Comparison of ENCODE assay signal across 13 cellular contexts in the genomic region with DNA sequence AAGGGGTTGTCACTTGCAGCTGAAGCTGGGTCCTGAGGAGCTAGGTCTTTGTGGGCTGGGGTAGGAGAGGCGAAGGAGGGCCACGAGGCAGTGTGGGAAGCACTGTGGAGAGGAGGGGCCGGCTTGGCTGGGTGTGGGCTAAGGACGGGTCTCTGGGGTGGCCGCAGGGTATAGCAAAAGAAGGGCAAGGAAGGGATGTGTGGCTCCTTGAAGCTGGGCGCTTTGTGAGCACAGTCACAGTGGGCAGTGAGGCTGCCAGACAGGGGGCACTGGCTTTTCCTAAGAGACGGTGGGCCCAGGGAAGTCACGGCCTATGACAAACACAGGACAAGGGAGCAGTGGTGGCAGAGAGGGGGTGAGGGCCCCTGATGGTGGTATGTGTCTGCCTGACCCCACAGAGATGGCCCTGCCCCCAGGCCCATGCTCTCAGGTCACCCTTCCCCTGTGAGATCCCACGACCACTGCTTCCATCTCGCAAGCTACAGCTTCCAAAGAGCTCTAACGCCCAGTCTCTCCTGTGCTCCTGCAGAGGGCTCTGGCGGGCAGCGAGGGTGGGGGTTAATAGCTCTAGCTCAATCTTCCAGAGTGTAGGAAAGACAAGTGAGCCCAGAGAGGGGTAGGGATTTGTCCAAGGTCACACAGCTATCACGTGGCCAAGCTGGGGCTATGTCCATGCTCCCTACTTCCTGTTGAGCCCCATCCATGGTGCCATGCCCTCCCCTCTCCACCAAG. TPM values are rescaled to one million over a fixed set of nuclear protein-coding genes. Genes with fewer than 3 reads are reported as not detected.
DNase-seq lines count a peak whose midpoint lies in the region; ATAC-seq and TF ChIP-seq lines count a peak whose summit lies in the region.
"Had no signal": no experiment of that assay in that cellular context is flagged by ENCODE, and none has a peak within 500 bp of the region (broad histone marks: within the 10 kb centered on the region; RNA-seq: fewer than 3 reads in every experiment).

No MANE protein-coding gene starts in this region.

- no peaks in the 10 kb centered on the region for H4K20me1 ChIP-seq in SK-N-SH (ENCODE audit: insufficient read depth)
- H4K20me1 ChIP-seq in neural progenitor cell (ENCODE audit: low read depth) = no peaks in the 10 kb centered on the region

- no peak for ATAC-seq in SK-N-SH treated with all-trans-retinoic acid at 6 μM for 48 hours
- no peak for ATAC-seq in GM19328 (IDR thresholded peaks at IDR 0.05; ENCODE audit: unreplicated experiment)

- H3K4me3 ChIP-seq in SK-N-SH (ENCODE audit: low read depth in 2 of 2, low read length in 1 of 2) = no peak overlapping the region
- H3K4me3 ChIP-seq in esophagus muscularis mucosa = no peak overlapping the region
- no peak overlapping the region for H3K4me3 ChIP-seq in neural progenitor cell
- no peak overlapping the region for H3K4me3 ChIP-seq in tibial nerve

- TF ChIP-seq EP300 in SK-N-SH (IDR thresholded peaks at IDR 0.05; ENCODE audit: borderline replicate concordance in 1 of 2, low read depth in 1 of 2, low read length in 1 of 2) (no peak), esophagus muscularis mucosa (IDR thresholded peaks at IDR 0.05) (no peak), tibial nerve (IDR thresholded peaks at IDR 0.05) (no peak)

- intact Hi-C loops in esophagus muscularis mucosa (cut with DNase I) = no loop called here

- 95% methylated on average over 14 of the region's 14 CpGs for WGBS in SK-N-SH (ENCODE audit: low lambda C conversion rate)
- WGBS in esophagus muscularis mucosa = 83% methylated on average over 12 of the region's 14 CpGs
- 71 to 81% methylated on average over 12 to 14 of the region's 14 CpGs for WGBS in tibial nerve, 2 donors

- no peak for TF ChIP-seq CTCF in SK-N-SH (IDR thresholded peaks at IDR 0.05)
- TF ChIP-seq CTCF in esophagus muscularis mucosa (IDR thresholded peaks at IDR 0.05) = no peak
- TF ChIP-seq CTCF in neural progenitor cell (IDR thresholded peaks at IDR 0.05) = no peak
- TF ChIP-seq CTCF in tibial nerve (IDR thresholded peaks at IDR 0.05) = no peak

- no peaks in the 10 kb centered on the region for H3K36me3 Mint-ChIP-seq in neural progenitor cell
- H3K36me3 Mint-ChIP-seq: activated naive CD8-positive, alpha-beta T cell had no signal

- H3K9me3 ChIP-seq in SK-N-SH (no peaks in the 10 kb centered on the region), esophagus muscularis mucosa (no peaks in the 10 kb centered on the region), neural progenitor cell (ENCODE audit: low read depth) (no peaks in the 10 kb centered on the region), tibial nerve (no peaks in the 10 kb centered on the region)

- POLR2A ChIA-PET in SK-N-SH (lab: Yijun Ruan, JAX) = interaction anchor here (0.6 to 1.3 kb wide), 4 partner anchors 13 to 53 kb away, joined by 3 to 4 read pairs (median 3); no protein-coding TSS in a partner anchor

- peaks cover 13% of the 10 kb centered on the region for H3K4me1 Mint-ChIP-seq in neural progenitor cell

- peak overlapping the region in 1 of 2 experiments; percentile 69; a peak in 2 of 4 replicates for H3K27ac ChIP-seq in SK-N-SH (ENCODE audit: low read depth in 2 of 2, low read length in 1 of 2)
- peak overlapping the region; percentile 56 to 85 (median 65) for H3K27ac ChIP-seq in esophagus muscularis mucosa (replicated peaks in 1 of 4)
- no peak overlapping the region for H3K27ac ChIP-seq in neural progenitor cell
- H3K27ac ChIP-seq in tibial nerve = peak overlapping the region; percentile 23 to 77 (median 63)
- H3K27ac ChIP-seq: HL-60 had no signal

- TF ChIP-seq POLR2A in esophagus muscularis mucosa (IDR thresholded peaks at IDR 0.05; ENCODE audit: low read depth) = no peak
- TF ChIP-seq POLR2A in tibial nerve (IDR thresholded peaks at IDR 0.05) = no peak

- H3K79me2 ChIP-seq in SK-N-SH (ENCODE audit: insufficient read depth) (no peaks in the 10 kb centered on the region), neural progenitor cell (ENCODE audit: low read depth) (no peaks in the 10 kb centered on the region)

- no peaks in the 10 kb centered on the region for H3K9me3 Mint-ChIP-seq in neural progenitor cell

- no peak overlapping the region for H3K4me3 Mint-ChIP-seq in neural progenitor cell
- H3K4me3 Mint-ChIP-seq: activated naive CD8-positive, alpha-beta T cell had no signal

- peaks cover 3% of the 10 kb centered on the region for H3F3A ChIP-seq in SK-N-SH (replicated peaks; ENCODE audit: insufficient read depth)
- no peaks in the 10 kb centered on the region for H3F3A ChIP-seq in neural progenitor cell (ENCODE audit: low read depth)

- CTCF ChIA-PET in SK-N-SH (lab: Yijun Ruan, JAX) = interaction anchor here (0.7 to 2.0 kb wide), 8 partner anchors 10 to 147 kb away, joined by 3 to 12 read pairs (median 4); no protein-coding TSS in a partner anchor

- H3K36me3 ChIP-seq in SK-N-SH (replicated peaks in 1 of 2; ENCODE audit: control insufficient read depth in 1 of 2, insufficient read depth in 2 of 2, low read length in 1 of 2) = no peaks in the 10 kb centered on the region
- H3K36me3 ChIP-seq in esophagus muscularis mucosa = peaks cover 0 to 9% (median 2%) of the 10 kb centered on the region in 4 donors
- H3K36me3 ChIP-seq in neural progenitor cell = no peaks in the 10 kb centered on the region
- H3K36me3 ChIP-seq in tibial nerve = no peaks in the 10 kb centered on the region

- H3K4me1 ChIP-seq in SK-N-SH (ENCODE audit: control insufficient read depth in 1 of 2, insufficient read depth in 2 of 2, low read depth in 1 of 2, low read length in 1 of 2) (peaks cover 25 to 45% of the 10 kb centered on the region in 2 experiments; a peak in 3 of 4 replicates), esophagus muscularis mucosa (peaks cover 44 to 59% (median 53%) of the 10 kb centered on the region in 4 donors), neural progenitor cell (peaks cover 5% of the 10 kb centered on the region), tibial nerve (peaks cover 0 to 42% (median 30%) of the 10 kb centered on the region in 4 donors)

- TF ChIP-seq RAD21 in SK-N-SH (IDR thresholded peaks at IDR 0.05; ENCODE audit: low read length) = no peak

- H2AFZ ChIP-seq in SK-N-SH (ENCODE audit: low read depth) (no peak overlapping the region), neural progenitor cell (replicated peaks) (no peak overlapping the region)

- peak overlapping the region; percentile 64 for H3K27ac Mint-ChIP-seq in neural progenitor cell
- H3K27ac Mint-ChIP-seq: activated naive CD8-positive, alpha-beta T cell had no signal

- H3K9me2 ChIP-seq in SK-N-SH = no peaks in the 10 kb centered on the region

- H3K27me3 Mint-ChIP-seq in neural progenitor cell (ENCODE audit: insufficient read depth, low read depth) = peaks cover 4% of the 10 kb centered on the region

- H3K9ac ChIP-seq in SK-N-SH (peak overlapping the region; percentile 29), neural progenitor cell (no peak overlapping the region)

- H3K27me3 ChIP-seq in SK-N-SH (ENCODE audit: insufficient read depth) (no peaks in the 10 kb centered on the region), esophagus muscularis mucosa (no peaks in the 10 kb centered on the region), neural progenitor cell (no peaks in the 10 kb centered on the region), tibial nerve (peaks cover 0 to 11% of the 10 kb centered on the region in 2 donors)

- H3K4me2 ChIP-seq in SK-N-SH = peak overlapping the region; percentile 32
- no peak overlapping the region for H3K4me2 ChIP-seq in neural progenitor cell

- no peak for DNase-seq in SK-N-SH
- DNase-seq in esophagus muscularis mucosa (ENCODE audit: extremely low spot score) = no peak
- no peak for DNase-seq in neural progenitor cell (ENCODE audit: low spot score)
- DNase-seq in tibial nerve (ENCODE audit: low spot score in 2 of 2) = no peak
- DNase-seq in NCI-H82 (lab: John Stamatoyannopoulos, UW) = no peak
- DNase-seq in activated CD4-positive, CD25-positive, alpha-beta regulatory T cell (lab: John Stamatoyannopoulos, UW) = no peak
- DNase-seq: activated CD8-positive, alpha-beta memory T cell treated with anti-CD3 and anti-CD28 coated beads, Interleukin-2, amount 50 U/mL, for 48 hours; NCI-H187 treated with DMSO at 0.1 percent for 48 hours; NCI-H526 treated with DMSO at 0.1 percent for 48 hours had no signal

TF ChIP-seq in SK-N-SH, 30 proteins besides CTCF, POLR2A, EP300 and RAD21 (continues in another document):
- TF ChIP-seq, protein P1, sequence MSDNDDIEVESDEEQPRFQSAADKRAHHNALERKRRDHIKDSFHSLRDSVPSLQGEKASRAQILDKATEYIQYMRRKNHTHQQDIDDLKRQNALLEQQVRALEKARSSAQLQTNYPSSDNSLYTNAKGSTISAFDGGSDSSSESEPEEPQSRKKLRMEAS (IDR thresholded peaks at IDR 0.05; ENCODE audit: low read depth) = no peak
- TF ChIP-seq RCOR1 (IDR thresholded peaks at IDR 0.05; ENCODE audit: low read length) (no peak), FOXM1 (IDR thresholded peaks at IDR 0.05; ENCODE audit: low read depth) (no peak)

TF ChIP-seq in SK-N-SH treated with all-trans-retinoic acid at 6 μM for 48 hours, 23 proteins besides CTCF, POLR2A, EP300 and RAD21 (continues in another document):
- no peak for TF ChIP-seq ZNF70 (CRISPR knock-in tag; IDR thresholded peaks at IDR 0.05)
- TF ChIP-seq, protein P2, sequence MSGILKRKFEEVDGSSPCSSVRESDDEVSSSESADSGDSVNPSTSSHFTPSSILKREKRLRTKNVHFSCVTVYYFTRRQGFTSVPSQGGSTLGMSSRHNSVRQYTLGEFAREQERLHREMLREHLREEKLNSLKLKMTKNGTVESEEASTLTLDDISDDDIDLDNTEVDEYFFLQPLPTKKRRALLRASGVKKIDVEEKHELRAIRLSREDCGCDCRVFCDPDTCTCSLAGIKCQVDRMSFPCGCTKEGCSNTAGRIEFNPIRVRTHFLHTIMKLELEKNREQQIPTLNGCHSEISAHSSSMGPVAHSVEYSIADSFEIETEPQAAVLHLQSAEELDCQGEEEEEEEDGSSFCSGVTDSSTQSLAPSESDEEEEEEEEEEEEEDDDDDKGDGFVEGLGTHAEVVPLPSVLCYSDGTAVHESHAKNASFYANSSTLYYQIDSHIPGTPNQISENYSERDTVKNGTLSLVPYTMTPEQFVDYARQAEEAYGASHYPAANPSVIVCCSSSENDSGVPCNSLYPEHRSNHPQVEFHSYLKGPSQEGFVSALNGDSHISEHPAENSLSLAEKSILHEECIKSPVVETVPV (CRISPR knock-in tag; IDR thresholded peaks at IDR 0.05) = no peak

RNA-seq across cellular contexts. Expression of gene KCNK3, which starts 32.4 kb away (rescaled TPM):
- 0.16 and 0.31 TPM in 2 replicates for polyA plus RNA-seq in SK-N-SH (2012; rRNA removed)
- polyA plus RNA-seq in SK-N-SH (2012; cell fraction: cytosol; rRNA removed) = 0.06 and 0.24 TPM in 2 replicates
- polyA plus RNA-seq in SK-N-SH (2012; cell fraction: nucleus; rRNA removed) = 0.04 and 0.27 TPM in 2 replicates
- total RNA-seq in esophagus muscularis mucosa (10 to 100 TPM in 1 of 4 donors, 1 to 10 TPM in 3; 2.1 to 13.0 (median 7.9) TPM), neural progenitor cell (ENCODE audit: low replicate concordance) (not detected in 2 replicates), tibial nerve (1 to 10 TPM in 3 of 4 donors, under 1 TPM in 1; 0.84 to 6.9 (median 1.7) TPM)

RNA-seq across cellular contexts. Expression of gene SLC35F6, which starts 39.1 kb away (rescaled TPM):
- polyA plus RNA-seq in SK-N-SH (2012; rRNA removed) = 15.9 and 16.0 TPM in 2 replicates
- 8.3 and 12.6 TPM in 2 replicates for polyA plus RNA-seq in SK-N-SH (2012; cell fraction: cytosol; rRNA removed)
- 10.6 and 12.1 TPM in 2 replicates for polyA plus RNA-seq in SK-N-SH (2012; cell fraction: nucleus; rRNA removed)
- total RNA-seq in esophagus muscularis mucosa (10 to 100 TPM; 31.6 to 50.7 (median 41.3) TPM), neural progenitor cell (ENCODE audit: low replicate concordance) (5.6 and 11.6 TPM in 2 replicates), tibial nerve (10 to 100 TPM; 30.1 to 51.6 (median 43.3) TPM)
